ENCODE assay signal across 1 cellular context in genomic region chr16:67847064-67847861, GRCh38.
TF ChIP-seq lines count a peak whose summit lies in the region.

A gene with protein sequence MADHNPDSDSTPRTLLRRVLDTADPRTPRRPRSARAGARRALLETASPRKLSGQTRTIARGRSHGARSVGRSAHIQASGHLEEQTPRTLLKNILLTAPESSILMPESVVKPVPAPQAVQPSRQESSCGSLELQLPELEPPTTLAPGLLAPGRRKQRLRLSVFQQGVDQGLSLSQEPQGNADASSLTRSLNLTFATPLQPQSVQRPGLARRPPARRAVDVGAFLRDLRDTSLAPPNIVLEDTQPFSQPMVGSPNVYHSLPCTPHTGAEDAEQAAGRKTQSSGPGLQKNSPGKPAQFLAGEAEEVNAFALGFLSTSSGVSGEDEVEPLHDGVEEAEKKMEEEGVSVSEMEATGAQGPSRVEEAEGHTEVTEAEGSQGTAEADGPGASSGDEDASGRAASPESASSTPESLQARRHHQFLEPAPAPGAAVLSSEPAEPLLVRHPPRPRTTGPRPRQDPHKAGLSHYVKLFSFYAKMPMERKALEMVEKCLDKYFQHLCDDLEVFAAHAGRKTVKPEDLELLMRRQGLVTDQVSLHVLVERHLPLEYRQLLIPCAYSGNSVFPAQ (minus strand): TSS chr16:67847693. CDS start chr16:67833859, 13,834 bp downstream.

TF ChIP-seq in HEK293, 187 proteins besides CTCF, POLR2A, EP300 and RAD21 (continued from another document and continues in another):
- TF ChIP-seq MYNN (tag by site-specific recombination; IDR thresholded peaks at IDR 0.05; ENCODE audit: borderline replicate concordance) (no peak), ZFP3 (tag by site-specific recombination; IDR thresholded peaks at IDR 0.05; ENCODE audit: low read depth) (no peak), ZBTB17 (tag by site-specific recombination; IDR thresholded peaks at IDR 0.05) (no peak), RBAK (tag by site-specific recombination; IDR thresholded peaks at IDR 0.05) (no peak), ZSCAN5A (tag by site-specific recombination; IDR thresholded peaks at IDR 0.05) (no peak), OSR2 (tag by site-specific recombination; IDR thresholded peaks at IDR 0.05) (no peak), ZNF530 (tag by site-specific recombination; IDR thresholded peaks at IDR 0.05; ENCODE audit: low read depth) (no peak), ZNF280D (tag by site-specific recombination; IDR thresholded peaks at IDR 0.05) (no peak), GLIS1 (tag by site-specific recombination; IDR thresholded peaks at IDR 0.05) (no peak), ZNF610 (tag by site-specific recombination; IDR thresholded peaks at IDR 0.05; ENCODE audit: borderline replicate concordance) (no peak), ZNF140 (tag by site-specific recombination; IDR thresholded peaks at IDR 0.05) (no peak), ZNF121 (tag by site-specific recombination; IDR thresholded peaks at IDR 0.05) (no peak), ZNF416 (tag by site-specific recombination; IDR thresholded peaks at IDR 0.05) (no peak), ZNF768 (tag by site-specific recombination; IDR thresholded peaks at IDR 0.05) (no peak), ZNF513 (tag by site-specific recombination; IDR thresholded peaks at IDR 0.05) (no peak), ZNF19 (tag by site-specific recombination; IDR thresholded peaks at IDR 0.05; ENCODE audit: low read depth) (no peak), ZNF292 (tag by site-specific recombination; IDR thresholded peaks at IDR 0.05; ENCODE audit: borderline replicate concordance, low read depth) (no peak), ZNF10 (tag by site-specific recombination; IDR thresholded peaks at IDR 0.05) (no peak), ZBTB48 (tag by site-specific recombination; IDR thresholded peaks at IDR 0.05) (no peak), ZNF274 (IDR thresholded peaks at IDR 0.05; ENCODE audit: low read length) (no peak), ZNF274 (tag by site-specific recombination; IDR thresholded peaks at IDR 0.05; ENCODE audit: borderline replicate concordance) (no peak), ZNF639 (tag by site-specific recombination; IDR thresholded peaks at IDR 0.05) (no peak), PRDM1 (tag by site-specific recombination; IDR thresholded peaks at IDR 0.05) (no peak), ZSCAN23 (tag by site-specific recombination; IDR thresholded peaks at IDR 0.05) (no peak), ZBTB8A (tag by site-specific recombination; IDR thresholded peaks at IDR 0.05) (peak; percentile 16; the same call in 1 of the 2 replicates), ZNF843 (tag by site-specific recombination; IDR thresholded peaks at IDR 0.05) (no peak), YY2 (tag by site-specific recombination; IDR thresholded peaks at IDR 0.05) (no peak), ZNF18 (tag by site-specific recombination; IDR thresholded peaks at IDR 0.05) (no peak), ZNF133 (tag by site-specific recombination; IDR thresholded peaks at IDR 0.05) (no peak), ZNF473 (tag by site-specific recombination; IDR thresholded peaks at IDR 0.05) (no peak), ZNF184 (tag by site-specific recombination; IDR thresholded peaks at IDR 0.05) (no peak), BCL11B (tag by site-specific recombination; IDR thresholded peaks at IDR 0.05; ENCODE audit: low read depth) (no peak), ZNF366 (tag by site-specific recombination; conservative IDR thresholded peaks at IDR 0.05) (no peak), SCRT1 (tag by site-specific recombination; IDR thresholded peaks at IDR 0.05; ENCODE audit: borderline replicate concordance) (no peak), ZNF529 (tag by site-specific recombination; IDR thresholded peaks at IDR 0.05; ENCODE audit: insufficient replicate concordance) (no peak), ZBTB6 (tag by site-specific recombination; IDR thresholded peaks at IDR 0.05) (no peak), KLF16 (tag by site-specific recombination; IDR thresholded peaks at IDR 0.05) (peak; percentile 84), ZNF223 (tag by site-specific recombination; IDR thresholded peaks at IDR 0.05) (no peak), ZBTB1 (tag by site-specific recombination; IDR thresholded peaks at IDR 0.05) (no peak), ZNF514 (tag by site-specific recombination; IDR thresholded peaks at IDR 0.05) (no peak), HOXA7 (CRISPR knock-in tag; IDR thresholded peaks at IDR 0.05; ENCODE audit: borderline replicate concordance) (no peak), ZNF335 (tag by site-specific recombination; conservative IDR thresholded peaks at IDR 0.05) (peak; percentile 80), ZSCAN4 (tag by site-specific recombination; IDR thresholded peaks at IDR 0.05) (no peak), ZBTB11 (tag by site-specific recombination; conservative IDR thresholded peaks at IDR 0.05; ENCODE audit: low read depth) (peak; percentile 92), ZSCAN16 (tag by site-specific recombination; IDR thresholded peaks at IDR 0.05) (no peak)
- TF ChIP-seq, protein P1, sequence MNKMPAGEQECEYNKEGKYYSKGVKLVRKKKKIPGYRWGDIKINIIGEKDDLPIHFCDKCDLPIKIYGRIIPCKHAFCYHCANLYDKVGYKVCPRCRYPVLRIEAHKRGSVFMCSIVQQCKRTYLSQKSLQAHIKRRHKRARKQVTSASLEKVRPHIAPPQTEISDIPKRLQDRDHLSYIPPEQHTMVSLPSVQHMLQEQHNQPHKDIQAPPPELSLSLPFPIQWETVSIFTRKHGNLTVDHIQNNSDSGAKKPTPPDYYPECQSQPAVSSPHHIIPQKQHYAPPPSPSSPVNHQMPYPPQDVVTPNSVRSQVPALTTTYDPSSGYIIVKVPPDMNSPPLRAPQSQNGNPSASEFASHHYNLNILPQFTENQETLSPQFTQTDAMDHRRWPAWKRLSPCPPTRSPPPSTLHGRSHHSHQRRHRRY (tag by site-specific recombination; IDR thresholded peaks at IDR 0.05) = no peak
- TF ChIP-seq, protein P2, sequence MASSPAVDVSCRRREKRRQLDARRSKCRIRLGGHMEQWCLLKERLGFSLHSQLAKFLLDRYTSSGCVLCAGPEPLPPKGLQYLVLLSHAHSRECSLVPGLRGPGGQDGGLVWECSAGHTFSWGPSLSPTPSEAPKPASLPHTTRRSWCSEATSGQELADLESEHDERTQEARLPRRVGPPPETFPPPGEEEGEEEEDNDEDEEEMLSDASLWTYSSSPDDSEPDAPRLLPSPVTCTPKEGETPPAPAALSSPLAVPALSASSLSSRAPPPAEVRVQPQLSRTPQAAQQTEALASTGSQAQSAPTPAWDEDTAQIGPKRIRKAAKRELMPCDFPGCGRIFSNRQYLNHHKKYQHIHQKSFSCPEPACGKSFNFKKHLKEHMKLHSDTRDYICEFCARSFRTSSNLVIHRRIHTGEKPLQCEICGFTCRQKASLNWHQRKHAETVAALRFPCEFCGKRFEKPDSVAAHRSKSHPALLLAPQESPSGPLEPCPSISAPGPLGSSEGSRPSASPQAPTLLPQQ (tag by site-specific recombination; IDR thresholded peaks at IDR 0.05) = no peak
